Comparison of ENCODE assay signal across 8 cellular contexts in genomic region chr14:61280526-61281185, GRCh38. TPM values are rescaled to one million over a fixed set of nuclear protein-coding genes. Genes with fewer than 3 reads are reported as not detected.
DNase-seq lines count a peak whose midpoint lies in the region; TF ChIP-seq lines count a peak whose summit lies in the region.

No MANE protein-coding gene starts in this region.

- H3K4me1 ChIP-seq in neuron (ENCODE audit: insufficient read depth, low read length) = no peaks in the 10 kb centered on the region
- peaks cover under 1 to 63% (median 22%) of the 10 kb centered on the region in 4 donors for H3K4me1 ChIP-seq in stomach

- no peak for TF ChIP-seq POLR2A in stomach (IDR thresholded peaks at IDR 0.05)

- TF ChIP-seq EP300 in stomach (IDR thresholded peaks at IDR 0.05) = no peak

- 1 to 2% (median 1%) methylated on average over 21 to 81 of the region's 81 CpGs for WGBS in stomach, 5 donors

- peaks cover 49% of the 10 kb centered on the region for H3K27me3 ChIP-seq in neuron (ENCODE audit: insufficient read depth, low read length)
- H3K27me3 ChIP-seq in stomach = peaks cover 0 to 26% (median 18%) of the 10 kb centered on the region in 3 donors

- peaks cover 10% of the 10 kb centered on the region for H3K9me3 ChIP-seq in neuron (ENCODE audit: low read length)
- H3K9me3 ChIP-seq in stomach = no peaks in the 10 kb centered on the region

- H3K36me3 ChIP-seq in neuron (ENCODE audit: insufficient read depth, low read length) = no peaks in the 10 kb centered on the region
- no peaks in the 10 kb centered on the region for H3K36me3 ChIP-seq in stomach

- peak; percentile 74 for DNase-seq in ELF-1 (ENCODE audit: low read depth, low spot score)
- peak; percentile 43 for DNase-seq in NCI-H345 treated with DMSO at 0.1 percent for 48 hours (lab: John Stamatoyannopoulos, UW; ENCODE audit: unreplicated experiment)
- peak; percentile 70 for DNase-seq in activated T-helper 1 cell treated with Interleukin-2 at 50 U/mL for 16 hours (ENCODE audit: low read depth)
- DNase-seq in fibroblast of the aortic adventitia (ENCODE audit: low read depth) = peak; percentile 36
- peak; percentile 74 for DNase-seq in stomach
- DNase-seq in NOMO-1 treated with dmso at 0.1 percent for 144 hours (lab: John Stamatoyannopoulos, UW; ENCODE audit: unreplicated experiment) = no peak
- no peak for DNase-seq in SHP77 treated with DMSO at 0.1 percent for 48 hours (lab: John Stamatoyannopoulos, UW)

- peak overlapping the region; percentile 94 to 99 (median 97) for H3K27ac ChIP-seq in stomach

- TF ChIP-seq CTCF in fibroblast of the aortic adventitia (IDR thresholded peaks at IDR 0.05; ENCODE audit: insufficient read depth, low read length) = peak; percentile 10
- TF ChIP-seq CTCF in stomach (IDR thresholded peaks at IDR 0.05) = peak in 5 of 7 experiments; percentile 19 to 59 (median 42)

- H3K4me3 ChIP-seq in fibroblast of the aortic adventitia (ENCODE audit: low read depth, low read length) = peak overlapping the region; percentile 46
- no peak overlapping the region for H3K4me3 ChIP-seq in neuron (ENCODE audit: low read length)
- H3K4me3 ChIP-seq in stomach = peak overlapping the region; percentile 50 to 68 (median 65)

- H2AFZ ChIP-seq in neuron (ENCODE audit: low read depth, low read length) = peak overlapping the region; percentile 32

- intact Hi-C loops in stomach (cut with DNase I; ENCODE audit: low total_unique reads) = no loop called here

RNA-seq across cellular contexts. Expression of gene TMEM30B, which starts 0.5 kb away (rescaled TPM):
- total RNA-seq in fibroblast of the aortic adventitia (ENCODE audit: low replicate concordance) (3.8 and 4.9 TPM in 2 replicates), stomach (10 to 100 TPM; 15.8 to 52.2 (median 22.0) TPM)
- polyA plus RNA-seq in stomach = 10 to 100 TPM; 11.2 to 14.6 (median 12.5) TPM

RNA-seq across cellular contexts. Expression of gene PRKCH, which starts 40.7 kb away (rescaled TPM):
- total RNA-seq in fibroblast of the aortic adventitia (ENCODE audit: low replicate concordance) (4.2 and 17.0 TPM in 2 replicates), stomach (10 to 100 TPM in 4 of 5 donors, 1 to 10 TPM in 1; 6.1 to 84.0 (median 46.3) TPM)
- 1 to 10 TPM; 5.5 to 7.5 (median 6.1) TPM for polyA plus RNA-seq in stomach

Comparison
In these comparisons a context has a peak if more than half of its experiments do, and no peak if none do; other contexts are left out.
1. DNase-seq: peak in ELF-1 (single experiment), NCI-H345 treated with DMSO at 0.1 percent for 48 hours (single experiment), activated T-helper 1 cell treated with Interleukin-2 at 50 U/mL for 16 hours (single experiment), fibroblast of the aortic adventitia (single experiment) and stomach (single experiment); none in NOMO-1 treated with dmso at 0.1 percent for 144 hours (single experiment) and SHP77 treated with DMSO at 0.1 percent for 48 hours (single experiment).